In genomic region chr4:99648321-99648720, GRCh38 we compare ENCODE assay signal across 17 cellular contexts. TPM values are rescaled to one million over a fixed set of nuclear protein-coding genes. Genes with fewer than 3 reads are reported as not detected.
"Had no signal": no experiment of that assay in that cellular context is flagged by ENCODE, and none has a peak within 500 bp of the region (broad histone marks: within the 10 kb centered on the region; RNA-seq: fewer than 3 reads in every experiment).

No MANE protein-coding gene starts in this region.

- H3K9me3 ChIP-seq: tibial artery had no signal

- H3K4me3 ChIP-seq: hepatocyte, tibial artery had no signal

- H3K27ac ChIP-seq: hepatocyte, tibial artery had no signal

- ATAC-seq: activated T-cell treated with anti-CD3 and anti-CD28 coated beads, Interleukin-2, amount 50 U/mL, for 72 hours; esophagus mucosa; left lobe of liver; sciatic nerve had no signal

- DNase-seq: activated CD4-positive, alpha-beta T cell treated with anti-CD3 and anti-CD28 coated beads, Interleukin-2, amount 10 ng/mL, durations not matched to agents 7 days and 5 days; activated CD8-positive, alpha-beta memory T cell treated with anti-CD3 and anti-CD28 coated beads, Interleukin-2, amount 50 U/mL, for 48 hours; activated gamma-delta T cell; activated T-cell treated with anti-CD3 and anti-CD28 coated beads, Interleukin-2, amount 50 U/mL, for 72 hours; endodermal cell; islet precursor cell; midbrain; nucleus accumbens; stimulated activated CD4-positive, alpha-beta T cell treated with anti-CD3 and anti-CD28 coated beads, Interleukin-2, amount 100 ng/mL, for 24 hours; tibial artery had no signal

- H3K36me3 ChIP-seq: tibial artery had no signal

- H2AFZ ChIP-seq: hepatocyte had no signal

- H3K79me2 ChIP-seq: hepatocyte had no signal

- H3K4me2 ChIP-seq: hepatocyte had no signal

- H3K27me3 ChIP-seq: hepatocyte, tibial artery had no signal

RNA-seq across cellular contexts. Expression of gene C4orf54, which starts 9.3 kb away (rescaled TPM):
- total RNA-seq: activated CD4-positive, alpha-beta T cell treated with anti-CD3 and anti-CD28 coated beads, Interleukin-2, amount 10 ng/mL, durations not matched to agents 7 days and 5 days; activated T-cell treated with anti-CD3 and anti-CD28 coated beads, Interleukin-2, amount 50 U/mL, for 72 hours; chondrocyte; endodermal cell; esophagus mucosa; left lobe of liver; lung microvascular endothelial cell; progenitor cell of endocrine pancreas; sciatic nerve had no signal
- polyA plus RNA-seq: hepatocyte had no signal
